Comparison of ENCODE assay signal across 1 cellular context in genomic region chr3:11434697-11435096, GRCh38.
TF ChIP-seq lines count a peak whose summit lies in the region.

No MANE protein-coding gene starts in this region.

TF ChIP-seq in HEK293, 187 proteins besides CTCF, POLR2A, EP300 and RAD21 (continued from another document):
- no peak for TF ChIP-seq ZNF692 (tag by site-specific recombination; IDR thresholded peaks at IDR 0.05)
- TF ChIP-seq HIC1 (tag by site-specific recombination; IDR thresholded peaks at IDR 0.05): no peak
- no peak for TF ChIP-seq ZNF211 (tag by site-specific recombination; IDR thresholded peaks at IDR 0.05; ENCODE audit: low read depth)
